Comparison of ENCODE assay signal across 9 cellular contexts in the genomic region with DNA sequence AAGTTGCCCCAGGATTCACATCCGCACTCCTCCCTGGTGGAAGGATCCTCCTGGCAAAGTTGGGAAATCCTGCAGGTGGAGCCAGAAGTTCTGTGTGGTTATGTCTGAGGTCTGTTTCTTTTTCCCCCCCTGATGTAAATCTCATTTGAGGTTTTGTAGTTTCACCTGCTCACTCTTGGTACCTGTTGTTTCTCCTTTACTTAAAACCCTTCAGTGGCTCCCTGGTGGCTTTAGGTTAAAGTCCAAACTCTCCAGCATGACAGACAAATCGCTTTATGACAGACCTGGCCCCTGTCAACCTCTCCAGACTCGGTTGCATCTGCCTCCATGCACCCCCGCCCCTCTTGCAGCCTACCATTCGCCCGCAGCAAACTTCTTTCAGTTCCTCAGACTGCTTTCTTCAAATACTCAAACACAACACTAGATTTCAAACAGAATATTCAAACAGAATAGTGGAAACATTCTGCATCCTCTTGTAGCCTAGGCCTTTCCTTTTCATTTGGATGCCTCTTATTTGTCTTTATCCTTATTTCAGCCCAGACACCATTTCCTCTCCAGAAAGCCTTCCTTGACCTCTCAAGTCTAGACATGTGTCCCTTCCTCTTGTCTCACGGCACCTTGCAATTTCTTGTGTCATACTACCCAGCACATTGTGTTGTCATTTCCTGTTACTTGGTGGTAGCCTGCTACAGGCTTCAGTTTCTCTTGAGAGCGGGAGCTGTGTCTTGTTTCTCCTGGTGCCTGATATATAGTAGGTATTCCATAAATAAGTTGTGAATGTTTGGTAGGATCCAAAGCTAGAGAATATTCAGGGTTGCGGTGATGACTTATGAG. TPM values are rescaled to one million over a fixed set of nuclear protein-coding genes. Genes with fewer than 3 reads are reported as not detected.
DNase-seq lines count a peak whose midpoint lies in the region; ATAC-seq and TF ChIP-seq lines count a peak whose summit lies in the region.
"Had no signal": no experiment of that assay in that cellular context is flagged by ENCODE, and none has a peak within 500 bp of the region (broad histone marks: within the 10 kb centered on the region; RNA-seq: fewer than 3 reads in every experiment).

No MANE protein-coding gene starts in this region.

- TF ChIP-seq CTCF in GM10266 (IDR thresholded peaks at IDR 0.05; ENCODE audit: control insufficient read depth, insufficient read depth, low read depth, missing control alignments) (no peak), activated B cell treated with CpG ODN at 0.5 μM for 24 hours (IDR thresholded peaks at IDR 0.05) (no peak)

- H3K9me3 Mint-ChIP-seq in activated B cell treated with CpG ODN at 0.5 μM for 24 hours, result no peaks in the 10 kb centered on the region
- no peaks in the 10 kb centered on the region for H3K9me3 Mint-ChIP-seq in T-cell

- H3K36me3 Mint-ChIP-seq in activated B cell treated with CpG ODN at 0.5 μM for 24 hours (ENCODE audit: low read depth), result peaks cover 6% of the 10 kb centered on the region
- H3K36me3 Mint-ChIP-seq in T-cell, result no peaks in the 10 kb centered on the region

- CTCF ChIA-PET in activated B cell treated with CpG ODN at 0.5 μM for 24 hours (lab: Charles Lee), result no interaction called here
- CTCF ChIA-PET in T-cell (lab: Charles Lee), result interaction anchor here in 1 of 2 donors (0.6 kb wide), 2 partner anchors 95 to 266 kb away, joined by 3 read pairs; no protein-coding TSS in a partner anchor

- H3K27ac Mint-ChIP-seq in activated B cell treated with CpG ODN at 0.5 μM for 24 hours (peak overlapping the region; percentile 88), T-cell (no peak overlapping the region)

- peaks cover 24% of the 10 kb centered on the region for H3K4me1 Mint-ChIP-seq in activated B cell treated with CpG ODN at 0.5 μM for 24 hours
- peaks cover 0 to 3% (median 0%) of the 10 kb centered on the region in 3 donors for H3K4me1 Mint-ChIP-seq in T-cell

- H3K4me3 Mint-ChIP-seq in activated B cell treated with CpG ODN at 0.5 μM for 24 hours (peak overlapping the region; percentile 53), T-cell (no peak overlapping the region)

- DNase-seq in GM10266 (ENCODE audit: extremely low spot score) (peak; percentile 20), activated B cell treated with CpG ODN at 0.5 μM for 24 hours (no peak), NCI-H345 (lab: John Stamatoyannopoulos, UW) (no peak), T-cell (no peak), HT-29 (ENCODE audit: low spot score) (no peak)
- no peak for DNase-seq in effector CD4-positive, alpha-beta T cell
- DNase-seq: activated CD8-positive, alpha-beta memory T cell treated with anti-CD3 and anti-CD28 coated beads, Interleukin-2, amount 50 U/mL, for 48 hours had no signal

- H3K27me3 Mint-ChIP-seq in activated B cell treated with CpG ODN at 0.5 μM for 24 hours (no peaks in the 10 kb centered on the region), T-cell (peaks cover 10 to 42% of the 10 kb centered on the region in 2 donors)

- POLR2A ChIA-PET in activated B cell treated with CpG ODN at 0.5 μM for 24 hours (lab: Charles Lee), result interaction anchor here (0.7 to 1.2 kb wide), 2 partner anchors 23 to 38 kb away, joined by 6 read pairs; no protein-coding TSS in a partner anchor
- POLR2A ChIA-PET in T-cell (lab: Charles Lee), result interaction anchor here in 1 of 2 donors (0.7 kb wide), 1 partner anchor 204 kb away, joined by 6 read pairs; no protein-coding TSS in a partner anchor

- intact Hi-C loops in activated B cell treated with CpG ODN at 0.5 μM for 24 hours (cut with micrococcal nuclease), result loop anchor here (1.0 to 10.0 kb wide), 3 partner anchors 23 to 57 kb away; no protein-coding TSS in a partner anchor

- ATAC-seq in GM19467 (IDR thresholded peaks at IDR 0.05; ENCODE audit: unreplicated experiment), result peak; percentile 77
- peak; percentile 66 for ATAC-seq in HG03103 (IDR thresholded peaks at IDR 0.05; ENCODE audit: low read depth, unreplicated experiment)
- ATAC-seq in activated B cell treated with CpG ODN at 0.5 μM for 24 hours (ENCODE audit: low read depth), result peak; percentile 86
- no peak for ATAC-seq in T-cell (replicated peaks in 1 of 4)

RNA-seq across cellular contexts. Expression of a gene that starts 24.8 kb away (rescaled TPM):
- total RNA-seq in activated B cell treated with CpG ODN at 0.5 μM for 24 hours (13.9 and 15.0 TPM in 2 replicates), T-cell (1 to 10 TPM in 2 of 5 donors, under 1 TPM in 2, not detected in 1; 0.50 to 1.1 (median 0.87) TPM)
- total RNA-seq in HT-29 (2014; rRNA removed; shearing (Covaris generic)), result 22.7 and 25.7 TPM in 2 replicates

Comparison
In these comparisons a context has a peak if more than half of its experiments do, and no peak if none do; other contexts are left out.
1. ATAC-seq: peak in GM19467 (single experiment), HG03103 (single experiment) and activated B cell treated with CpG ODN at 0.5 μM for 24 hours (single experiment); none in T-cell (0 of 4).